Comparison of ENCODE assay signal across 8 cellular contexts in the genomic region with DNA sequence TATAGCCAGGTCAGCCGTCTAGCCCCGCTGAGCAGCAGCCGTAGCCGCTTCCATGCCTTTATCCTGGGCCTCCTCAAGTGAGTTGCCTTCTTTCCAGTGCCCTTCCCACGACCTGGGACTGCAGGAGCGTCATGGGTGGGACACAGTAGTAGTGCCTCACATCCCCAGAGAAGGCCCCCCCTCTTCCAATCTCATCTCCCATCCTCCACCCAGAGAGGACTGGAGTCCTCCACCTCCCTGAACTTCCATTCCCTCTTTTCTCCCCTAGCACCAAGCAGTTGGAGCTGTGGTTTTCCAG. TPM values are rescaled to one million over a fixed set of nuclear protein-coding genes. Genes with fewer than 3 reads are reported as not detected.
A peak's percentile ranks its signal among the peaks of the same experiment; 100 is the strongest.
DNase-seq lines count a peak whose midpoint lies in the region; ATAC-seq and TF ChIP-seq lines count a peak whose summit lies in the region.

No MANE protein-coding gene starts in this region.

- H3K27ac Mint-ChIP-seq in activated CD4-positive, alpha-beta memory T cell treated with anti-CD3 and anti-CD28 coated beads for 36 hours = no peak overlapping the region

- no peaks in the 10 kb centered on the region for H3K27me3 Mint-ChIP-seq in activated CD4-positive, alpha-beta memory T cell treated with anti-CD3 and anti-CD28 coated beads for 36 hours

- no peak for TF ChIP-seq POLR2A in gastroesophageal sphincter (IDR thresholded peaks at IDR 0.05)

- peaks cover 20% of the 10 kb centered on the region for H3K4me1 Mint-ChIP-seq in activated CD4-positive, alpha-beta memory T cell treated with anti-CD3 and anti-CD28 coated beads for 36 hours (ENCODE audit: low read depth)

- peaks cover 7% of the 10 kb centered on the region for H3K36me3 Mint-ChIP-seq in activated CD4-positive, alpha-beta memory T cell treated with anti-CD3 and anti-CD28 coated beads for 36 hours

- WGBS in gastroesophageal sphincter (ENCODE audit: low coverage in 1 of 2), 2 donors = no CpG with 5 or more reads among the region's 6 CpGs

- H3K4me3 Mint-ChIP-seq in activated CD4-positive, alpha-beta memory T cell treated with anti-CD3 and anti-CD28 coated beads for 36 hours = peak overlapping the region; percentile 42

- no peaks in the 10 kb centered on the region for H3K9me3 Mint-ChIP-seq in activated CD4-positive, alpha-beta memory T cell treated with anti-CD3 and anti-CD28 coated beads for 36 hours

- H3K27ac ChIP-seq in gastroesophageal sphincter (peak overlapping the region in 3 of 4 donors; percentile 98 to 99 (median 99)), skeletal muscle tissue (ENCODE audit: low read depth, low read length) (peak overlapping the region; percentile 44)

- H3K27me3 ChIP-seq in HAP-1 (ENCODE audit: low read depth) (no peaks in the 10 kb centered on the region), gastroesophageal sphincter (no peaks in the 10 kb centered on the region), skeletal muscle tissue (ENCODE audit: control insufficient read depth in 3 of 3, insufficient read depth in 3 of 3, low read length in 3 of 3) (no peaks in the 10 kb centered on the region)

- no peak overlapping the region for H3K9ac ChIP-seq in skeletal muscle tissue (ENCODE audit: low read depth in 1 of 3, low read length in 3 of 3)

- in situ Hi-C loops in HAP-1 (cut with MboI; ENCODE audit: low sequenced_read_pairs) = no loop called here

- H3K4me3 ChIP-seq in HAP-1 (peak overlapping the region; percentile 68), gastroesophageal sphincter (peak overlapping the region in 1 of 2 donors; percentile 92), skeletal muscle tissue (ENCODE audit: low read length in 3 of 3) (peak overlapping the region in 2 of 3 donors; percentile 92 to 93)

- no peak for TF ChIP-seq CTCF in gastroesophageal sphincter (IDR thresholded peaks at IDR 0.05)

- CTCF ChIA-PET in activated CD4-positive, alpha-beta memory T cell treated with anti-CD3 and anti-CD28 coated beads for 36 hours (lab: Charles Lee) = interaction anchor here (6.3 kb wide), 1 partner anchor 74 kb away, joined by 188 read pairs; a partner anchor contains a TSS

- TF ChIP-seq EP300 in gastroesophageal sphincter (IDR thresholded peaks at IDR 0.05) = no peak

- DNase-seq in HAP-1 (ENCODE audit: low spot score in 2 of 2) (no peak), HuH-7.5 (ENCODE audit: low spot score) (no peak), Ammon's horn (ENCODE audit: low spot score) (no peak), NCI-H2029 treated with DMSO at 0.1 percent for 48 hours (lab: John Stamatoyannopoulos, UW) (no peak)
- no peak for DNase-seq in activated CD4-positive, alpha-beta memory T cell treated with anti-CD3 and anti-CD28 coated beads for 36 hours

- POLR2A ChIA-PET in activated CD4-positive, alpha-beta memory T cell treated with anti-CD3 and anti-CD28 coated beads for 36 hours (lab: Charles Lee) = no interaction called here

- H3K4me1 ChIP-seq in HAP-1 (peaks cover 9% of the 10 kb centered on the region; the same call in 1 of the 2 replicates), gastroesophageal sphincter (peaks cover 0 to 54% (median 15%) of the 10 kb centered on the region in 3 donors), skeletal muscle tissue (ENCODE audit: control insufficient read depth in 3 of 3, insufficient read depth in 3 of 3, low read length in 3 of 3) (peaks cover 26 to 43% (median 31%) of the 10 kb centered on the region in 3 donors)

- intact Hi-C loops in activated CD4-positive, alpha-beta memory T cell treated with anti-CD3 and anti-CD28 coated beads for 36 hours (cut with micrococcal nuclease) = loop anchor here (10.0 kb wide), 1 partner anchor 269 kb away; no protein-coding TSS in a partner anchor

- H3K9me3 ChIP-seq in HAP-1 (no peaks in the 10 kb centered on the region), gastroesophageal sphincter (no peaks in the 10 kb centered on the region), skeletal muscle tissue (ENCODE audit: control insufficient read depth in 3 of 3, low read length in 3 of 3) (no peaks in the 10 kb centered on the region)

- H3K36me3 ChIP-seq in HAP-1 (replicated peaks) (peaks cover 53% of the 10 kb centered on the region), gastroesophageal sphincter (peaks cover 0 to 46% of the 10 kb centered on the region in 2 donors), skeletal muscle tissue (ENCODE audit: control insufficient read depth in 3 of 3, insufficient read depth in 3 of 3, low read length in 3 of 3) (peaks cover 8 to 10% (median 9%) of the 10 kb centered on the region in 3 donors)

- no peak for ATAC-seq in gastroesophageal sphincter
- no peak for ATAC-seq in HG03159 (IDR thresholded peaks at IDR 0.05; ENCODE audit: unreplicated experiment)

RNA-seq across cellular contexts. Expression of a gene that starts 4.9 kb away (rescaled TPM):
- total RNA-seq in activated CD4-positive, alpha-beta memory T cell treated with anti-CD3 and anti-CD28 coated beads for 36 hours = 10 to 100 TPM; 23.2 to 25.4 TPM
- 10 to 100 TPM; 10.8 to 34.2 (median 24.4) TPM for total RNA-seq in gastroesophageal sphincter
- 9.4 TPM for total RNA-seq in skeletal muscle tissue

RNA-seq across cellular contexts. Expression of a gene that starts 16.9 kb away (rescaled TPM):
- total RNA-seq in activated CD4-positive, alpha-beta memory T cell treated with anti-CD3 and anti-CD28 coated beads for 36 hours = 100 to 1,000 TPM; 378 to 395 TPM
- total RNA-seq in gastroesophageal sphincter (100 to 1,000 TPM in 1 of 4 donors, 10 to 100 TPM in 3; 71.2 to 125 (median 81.0) TPM), skeletal muscle tissue (69.4 TPM)

RNA-seq across cellular contexts. Expression of a gene that starts 24.3 kb away (rescaled TPM):
- total RNA-seq in activated CD4-positive, alpha-beta memory T cell treated with anti-CD3 and anti-CD28 coated beads for 36 hours = not detected
- total RNA-seq in gastroesophageal sphincter = not detected
- total RNA-seq in skeletal muscle tissue = not detected

RNA-seq across cellular contexts. Expression of a gene that starts 48.3 kb away (rescaled TPM):
- 1 to 10 TPM; 1.9 to 2.4 TPM for total RNA-seq in activated CD4-positive, alpha-beta memory T cell treated with anti-CD3 and anti-CD28 coated beads for 36 hours
- total RNA-seq in gastroesophageal sphincter = 1 to 10 TPM in 3 of 4 donors, under 1 TPM in 1; 0.47 to 2.2 (median 1.6) TPM
- total RNA-seq in skeletal muscle tissue = 1.0 TPM

RNA-seq across cellular contexts. Expression of a gene that starts 52.2 kb away (rescaled TPM):
- 10 to 100 TPM; 62.0 to 68.1 TPM for total RNA-seq in activated CD4-positive, alpha-beta memory T cell treated with anti-CD3 and anti-CD28 coated beads for 36 hours
- total RNA-seq in gastroesophageal sphincter = 10 to 100 TPM; 14.4 to 51.4 (median 32.9) TPM
- total RNA-seq in skeletal muscle tissue = 23.5 TPM
